In the genomic region with DNA sequence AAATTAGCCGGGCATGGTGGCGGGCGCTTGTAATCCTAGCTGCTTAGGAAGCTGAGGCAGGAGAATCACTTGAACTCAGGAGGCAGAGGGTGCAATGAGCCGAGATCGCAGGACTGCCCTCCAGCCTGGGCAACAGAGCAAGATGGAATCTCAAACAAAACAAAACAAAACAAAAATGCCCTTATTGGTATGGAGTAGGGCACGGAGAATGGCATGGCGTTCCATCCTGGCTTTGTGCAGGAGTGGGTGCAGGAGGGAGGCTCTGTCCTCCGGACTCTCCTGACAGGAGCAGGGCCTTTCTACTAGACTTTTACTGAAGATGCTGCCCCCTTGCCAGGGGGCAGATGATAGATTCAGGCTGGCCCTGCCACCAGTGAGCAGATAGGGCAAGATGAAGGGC, we compare ENCODE assay signal across 18 cellular contexts. TPM values are rescaled to one million over a fixed set of nuclear protein-coding genes. Genes with fewer than 3 reads are reported as not detected.
DNase-seq lines count a peak whose midpoint lies in the region; ATAC-seq and TF ChIP-seq lines count a peak whose summit lies in the region.
"Had no signal": no experiment of that assay in that cellular context is flagged by ENCODE, and none has a peak within 500 bp of the region (broad histone marks: within the 10 kb centered on the region; RNA-seq: fewer than 3 reads in every experiment).

No MANE protein-coding gene starts in this region.

- H3K27ac Mint-ChIP-seq in Calu3 (ENCODE audit: unreplicated experiment): no peak overlapping the region
- H3K27ac Mint-ChIP-seq in osteocyte (ENCODE audit: unreplicated experiment): no peak overlapping the region
- H3K27ac Mint-ChIP-seq: CD4-positive, CD25-positive, alpha-beta regulatory T cell had no signal

- H3K4me1 ChIP-seq in PC-3 (ENCODE audit: insufficient read depth, low read length) (peaks cover 11% of the 10 kb centered on the region), esophagus squamous epithelium (peaks cover 4 to 38% (median 16%) of the 10 kb centered on the region in 3 donors), testis (no peaks in the 10 kb centered on the region)
- H3K4me1 ChIP-seq: HAP-1, SJSA1 had no signal

- H3K36me3 ChIP-seq in PC-3 (ENCODE audit: low read depth, low read length) (no peaks in the 10 kb centered on the region), esophagus squamous epithelium (no peaks in the 10 kb centered on the region), testis (ENCODE audit: low read depth, missing control alignments) (no peaks in the 10 kb centered on the region)
- H3K36me3 ChIP-seq: HAP-1, SJSA1 had no signal

- ATAC-seq in PC-3: no peak

- H3K27me3 Mint-ChIP-seq in Calu3 (ENCODE audit: unreplicated experiment) (peaks cover 20% of the 10 kb centered on the region), osteocyte (ENCODE audit: unreplicated experiment) (peaks cover 20% of the 10 kb centered on the region)

- H3K4me3 ChIP-seq in PC-3 (ENCODE audit: low read length) (no peak overlapping the region; the same call in 1 of the 2 replicates), esophagus squamous epithelium (peak overlapping the region in 3 of 4 donors; percentile 50 to 74 (median 56)), testis (no peak overlapping the region)
- H3K4me3 ChIP-seq: HAP-1, SJSA1 had no signal

- H3K4me3 Mint-ChIP-seq in Calu3 (ENCODE audit: low read depth, unreplicated experiment) (peak overlapping the region; percentile 69), osteocyte (ENCODE audit: unreplicated experiment) (peak overlapping the region; percentile 65)
- H3K4me3 Mint-ChIP-seq: CD4-positive, CD25-positive, alpha-beta regulatory T cell had no signal

- POLR2A ChIA-PET in PC-3 (lab: Charles Lee; ENCODE audit: unreplicated experiment): no interaction called here

- H3K9ac ChIP-seq in PC-3 (ENCODE audit: low read length): no peak overlapping the region

- no peak overlapping the region for H2AFZ ChIP-seq in PC-3 (ENCODE audit: low read length)

- H3K27me3 ChIP-seq in PC-3 (ENCODE audit: low read length) (no peaks in the 10 kb centered on the region), esophagus squamous epithelium (peaks cover 0 to 37% (median 0%) of the 10 kb centered on the region in 4 donors), testis (no peaks in the 10 kb centered on the region)

- CTCF ChIA-PET in Calu3 (lab: Charles Lee) (no interaction called here), PC-3 (lab: Charles Lee) (no interaction called here)

- DNase-seq in Calu3 (no peak), PC-3 (no peak), esophagus squamous epithelium (lab: John Stamatoyannopoulos, UW) (no peak), osteocyte (ENCODE audit: extremely low spot score, unreplicated experiment) (no peak), iPS-NIHi7 (ENCODE audit: extremely low spot score) (no peak), testis (no peak), NOMO-1 (lab: John Stamatoyannopoulos, UW; ENCODE audit: unreplicated experiment in 2 of 2) (no peak)
- DNase-seq in stimulated activated naive CD4-positive, alpha-beta T cell (lab: John Stamatoyannopoulos, UW): no peak
- DNase-seq: CD4-positive, CD25-positive, alpha-beta regulatory T cell; EL; NCI-H146; NCI-H2227 treated with DMSO at 0.1 percent for 48 hours; NCI-H524 treated with DMSO at 0.1 percent for 48 hours; OCI-M1 had no signal

- 68 to 84% methylated on average over 3 to 8 of the region's 8 CpGs for WGBS in esophagus squamous epithelium, 2 donors
- WGBS in testis, 2 donors: 82 to 93% methylated on average over 8 of the region's 8 CpGs

- H4K20me1 ChIP-seq in PC-3 (ENCODE audit: low read length): no peaks in the 10 kb centered on the region

- H3K9me3 Mint-ChIP-seq in Calu3 (ENCODE audit: low read depth, unreplicated experiment): no peaks in the 10 kb centered on the region
- H3K9me3 Mint-ChIP-seq in osteocyte (ENCODE audit: unreplicated experiment): no peaks in the 10 kb centered on the region
- H3K9me3 Mint-ChIP-seq: CD4-positive, CD25-positive, alpha-beta regulatory T cell had no signal

- H3K27ac ChIP-seq in PC-3 (ENCODE audit: low read length): no peak overlapping the region
- peak overlapping the region in 3 of 4 donors; percentile 73 to 81 (median 77) for H3K27ac ChIP-seq in esophagus squamous epithelium
- H3K27ac ChIP-seq in testis: no peak overlapping the region
- H3K27ac ChIP-seq: HL-60, SJSA1 had no signal

- no peak for TF ChIP-seq POLR2A in esophagus squamous epithelium (IDR thresholded peaks at IDR 0.05)
- no peak for TF ChIP-seq POLR2A in testis (IDR thresholded peaks at IDR 0.05)

- BruUV-seq in Calu3 (replicated peaks; lab: Mats Ljungman, UMichigan): no TSS peak
- TSS peak; percentile 54 for BruUV-seq in PC-3 (replicated peaks; lab: Mats Ljungman, UMichigan)

- H3K36me3 Mint-ChIP-seq in Calu3 (ENCODE audit: insufficient read depth, unreplicated experiment) (peaks cover 6% of the 10 kb centered on the region), osteocyte (ENCODE audit: unreplicated experiment) (no peaks in the 10 kb centered on the region)
- H3K36me3 Mint-ChIP-seq: CD4-positive, CD25-positive, alpha-beta regulatory T cell had no signal

- intact Hi-C loops in Calu3 (cut with micrococcal nuclease; ENCODE audit: unreplicated experiment): no loop called here
- intact Hi-C loops in PC-3 (cut with micrococcal nuclease): no loop called here
- intact Hi-C loops in esophagus squamous epithelium (cut with DNase I): no loop called here
- intact Hi-C loops in testis (cut with DNase I; ENCODE audit: low total_unique reads): no loop called here

- H3K9me3 ChIP-seq in PC-3 (ENCODE audit: low read length) (no peaks in the 10 kb centered on the region), esophagus squamous epithelium (no peaks in the 10 kb centered on the region), testis (no peaks in the 10 kb centered on the region)
- H3K9me3 ChIP-seq: A549, HAP-1, SJSA1 had no signal

- H3K9me2 ChIP-seq in PC-3 (replicated peaks; ENCODE audit: low read length): no peaks in the 10 kb centered on the region

- H3K79me2 ChIP-seq in PC-3 (ENCODE audit: low read length): no peaks in the 10 kb centered on the region

- TF ChIP-seq CTCF in Calu3 (IDR thresholded peaks at IDR 0.05; ENCODE audit: unreplicated experiment): no peak
- TF ChIP-seq CTCF in PC-3 (conservative IDR thresholded peaks at IDR 0.05; ENCODE audit: low read depth, low read length): no peak
- no peak for TF ChIP-seq CTCF in esophagus squamous epithelium (IDR thresholded peaks at IDR 0.05)
- no peak for TF ChIP-seq CTCF in osteocyte (IDR thresholded peaks at IDR 0.05)
- no peak for TF ChIP-seq CTCF in testis (IDR thresholded peaks at IDR 0.05)

- no peak overlapping the region for H3K4me2 ChIP-seq in PC-3 (ENCODE audit: low read length)

- peaks cover 24% of the 10 kb centered on the region for H3K4me1 Mint-ChIP-seq in Calu3 (ENCODE audit: low read depth, unreplicated experiment)
- H3K4me1 Mint-ChIP-seq in osteocyte (ENCODE audit: unreplicated experiment): peaks cover 9% of the 10 kb centered on the region

- no peaks in the 10 kb centered on the region for H3F3A ChIP-seq in PC-3 (ENCODE audit: low read length, unreplicated experiment)

RNA-seq across cellular contexts. Expression of gene TMEM61, which starts 1.0 kb away (rescaled TPM):
- total RNA-seq in Calu3 (2022): 0.45 TPM in 1 of 2 replicates, not detected in the other
- total RNA-seq in PC-3 (2014; rRNA removed): 0.95 and 3.8 TPM in 2 replicates
- total RNA-seq in esophagus squamous epithelium: 1 to 10 TPM in 2 of 4 donors, under 1 TPM in 1, not detected in 1; 0.95 to 2.3 (median 1.0) TPM
- not detected in 2 replicates for total RNA-seq in osteocyte
- 1 to 10 TPM in 1 of 2 donors, under 1 TPM in 1; 0.31 to 1.1 TPM for total RNA-seq in testis
- polyA plus RNA-seq in testis (ENCODE audit: insufficient read depth, low read depth, low replicate concordance): 1.4 TPM
- total RNA-seq: CD4-positive, CD25-positive, alpha-beta regulatory T cell; SJSA1 had no signal
- polyA plus RNA-seq: CD4-positive, CD25-positive, alpha-beta regulatory T cell had no signal

RNA-seq across cellular contexts. Expression of gene BSND, which starts 17.3 kb away (rescaled TPM):
- not detected in 2 replicates for total RNA-seq in Calu3 (2022)
- not detected in 2 replicates for total RNA-seq in PC-3 (2014; rRNA removed)
- total RNA-seq in esophagus squamous epithelium: not detected
- total RNA-seq in osteocyte: not detected in 2 replicates
- total RNA-seq in testis: under 1 TPM; 0.19 to 0.24 TPM
- polyA plus RNA-seq in testis (ENCODE audit: insufficient read depth, low read depth, low replicate concordance): 0.32 TPM
- total RNA-seq: CD4-positive, CD25-positive, alpha-beta regulatory T cell; SJSA1 had no signal
- polyA plus RNA-seq: A549; CD4-positive, CD25-positive, alpha-beta regulatory T cell had no signal

RNA-seq across cellular contexts. Expression of gene PCSK9, which starts 57.9 kb away (rescaled TPM):
- 31.8 and 41.6 TPM in 2 replicates for total RNA-seq in Calu3 (2022)
- total RNA-seq in PC-3 (2014; rRNA removed): 6.0 and 6.8 TPM in 2 replicates
- total RNA-seq in esophagus squamous epithelium: 10 to 100 TPM in 1 of 4 donors, 1 to 10 TPM in 3; 6.5 to 21.4 (median 7.0) TPM
- 2.2 and 2.3 TPM in 2 replicates for total RNA-seq in osteocyte
- 1 to 10 TPM; 1.1 to 1.9 TPM for total RNA-seq in testis
- 1.3 TPM for polyA plus RNA-seq in testis (ENCODE audit: insufficient read depth, low read depth, low replicate concordance)
- total RNA-seq: CD4-positive, CD25-positive, alpha-beta regulatory T cell had no signal
- polyA plus RNA-seq: CD4-positive, CD25-positive, alpha-beta regulatory T cell had no signal

Comparison
In these comparisons a context has a peak if more than half of its experiments do, and no peak if none do; other contexts are left out.
1. H3K27ac ChIP-seq: peak in esophagus squamous epithelium (3 of 4); none in PC-3 (single experiment) and testis (0 of 2).
2. H3K4me3 ChIP-seq: peak in esophagus squamous epithelium (3 of 4); none in PC-3 (single experiment) and testis (0 of 2).